In genomic region chr19:8393871-8394250, GRCh38 we compare ENCODE assay signal across 13 cellular contexts. TPM values are rescaled to one million over a fixed set of nuclear protein-coding genes. Genes with fewer than 3 reads are reported as not detected.
A peak's percentile ranks its signal among the peaks of the same experiment; 100 is the strongest.
DNase-seq lines count a peak whose midpoint lies in the region; ATAC-seq, FAIRE-seq and TF ChIP-seq lines count a peak whose summit lies in the region.
"Had no signal": no experiment of that assay in that cellular context is flagged by ENCODE, and none has a peak within 500 bp of the region (broad histone marks: within the 10 kb centered on the region; RNA-seq: fewer than 3 reads in every experiment).

No MANE protein-coding gene starts in this region.

- H3K9me3 Mint-ChIP-seq in glutamatergic neuron (ENCODE audit: unreplicated experiment) = peaks cover 15% of the 10 kb centered on the region

- peaks cover 12% of the 10 kb centered on the region for H3K27me3 Mint-ChIP-seq in glutamatergic neuron (ENCODE audit: unreplicated experiment)

- H3K36me3 ChIP-seq in left ventricle myocardium inferior = no peaks in the 10 kb centered on the region
- H3K36me3 ChIP-seq in pancreas = no peaks in the 10 kb centered on the region

- H3K27me3 ChIP-seq in left ventricle myocardium inferior (ENCODE audit: low read depth) = no peaks in the 10 kb centered on the region
- H3K27me3 ChIP-seq in pancreas = no peaks in the 10 kb centered on the region
- H3K27me3 ChIP-seq: SJSA1 had no signal

- H3K4me1 ChIP-seq in left ventricle myocardium inferior (peaks cover 92% of the 10 kb centered on the region), pancreas (peaks cover 39 to 51% (median 48%) of the 10 kb centered on the region in 3 donors)

- H3K36me3 Mint-ChIP-seq in glutamatergic neuron (ENCODE audit: unreplicated experiment) = no peaks in the 10 kb centered on the region

- no peak for FAIRE-seq in pancreas (lab: Jason Lieb, UNC)

- H3K4me3 Mint-ChIP-seq in glutamatergic neuron (ENCODE audit: unreplicated experiment) = peak overlapping the region; percentile 38

- intact Hi-C loops in left ventricle myocardium inferior (cut with micrococcal nuclease) = no loop called here
- intact Hi-C loops in left cardiac atrium (cut with DNase I) = no loop called here
- intact Hi-C loops in pancreas (cut with DNase I) = no loop called here

- ATAC-seq in left cardiac atrium (no peak), pancreas (no peak), SK-N-SH treated with all-trans-retinoic acid at 6 μM for 48 hours (no peak), HG03342 (IDR thresholded peaks at IDR 0.05; ENCODE audit: unreplicated experiment) (no peak)
- ATAC-seq: activated CD4-positive, CD25-positive, alpha-beta regulatory T cell treated with anti-CD3 and anti-CD28 coated beads, Interleukin-2, amount 50 U/mL, for 24 hours had no signal

- WGBS in pancreas, 2 donors = 68 to 75% methylated on average over 8 of the region's 8 CpGs

- peaks cover 19% of the 10 kb centered on the region for H3K4me1 Mint-ChIP-seq in glutamatergic neuron (ENCODE audit: low read depth, unreplicated experiment)

- H3K27ac Mint-ChIP-seq in glutamatergic neuron (ENCODE audit: unreplicated experiment) = peak overlapping the region; percentile 79

- TF ChIP-seq CTCF in left ventricle myocardium inferior (IDR thresholded peaks at IDR 0.05; ENCODE audit: borderline replicate concordance) = no peak
- TF ChIP-seq CTCF in glutamatergic neuron (IDR thresholded peaks at IDR 0.05; ENCODE audit: partially characterized antibody, unreplicated experiment) = no peak
- no peak for TF ChIP-seq CTCF in pancreas (IDR thresholded peaks at IDR 0.05)

- DNase-seq in left ventricle myocardium inferior = no peak
- DNase-seq in left cardiac atrium = no peak
- no peak for DNase-seq in glutamatergic neuron
- DNase-seq in pancreas = peak in 2 of 6 donors; percentile 58 to 69
- no peak for DNase-seq in NCI-H1092 (lab: John Stamatoyannopoulos, UW)
- DNase-seq in NCI-H2107 treated with DMSO at 0.1 percent for 48 hours (lab: John Stamatoyannopoulos, UW; ENCODE audit: unreplicated experiment) = no peak
- DNase-seq: activated gamma-delta T cell, GDM1, NCI-H1048 had no signal

- H3K27ac ChIP-seq in left ventricle myocardium inferior (replicated peaks) (peak overlapping the region; percentile 100), pancreas (peak overlapping the region; percentile 45 to 100 (median 76))
- H3K27ac ChIP-seq: SJSA1 had no signal

- H3K9me3 ChIP-seq in left ventricle myocardium inferior (replicated peaks) = no peaks in the 10 kb centered on the region
- no peaks in the 10 kb centered on the region for H3K9me3 ChIP-seq in pancreas

- no peak overlapping the region for H3K4me3 ChIP-seq in left ventricle myocardium inferior
- H3K4me3 ChIP-seq in pancreas = no peak overlapping the region
- H3K4me3 ChIP-seq: SJSA1 had no signal

TF ChIP-seq in SK-N-SH treated with all-trans-retinoic acid at 6 μM for 48 hours, 23 proteins besides CTCF, POLR2A, EP300 and RAD21:
- TF ChIP-seq ESRRG (CRISPR knock-in tag; IDR thresholded peaks at IDR 0.05) = no peak
- TF ChIP-seq BACH2 (CRISPR knock-in tag; IDR thresholded peaks at IDR 0.05; ENCODE audit: borderline replicate concordance) = no peak
- TF ChIP-seq, protein P1, sequence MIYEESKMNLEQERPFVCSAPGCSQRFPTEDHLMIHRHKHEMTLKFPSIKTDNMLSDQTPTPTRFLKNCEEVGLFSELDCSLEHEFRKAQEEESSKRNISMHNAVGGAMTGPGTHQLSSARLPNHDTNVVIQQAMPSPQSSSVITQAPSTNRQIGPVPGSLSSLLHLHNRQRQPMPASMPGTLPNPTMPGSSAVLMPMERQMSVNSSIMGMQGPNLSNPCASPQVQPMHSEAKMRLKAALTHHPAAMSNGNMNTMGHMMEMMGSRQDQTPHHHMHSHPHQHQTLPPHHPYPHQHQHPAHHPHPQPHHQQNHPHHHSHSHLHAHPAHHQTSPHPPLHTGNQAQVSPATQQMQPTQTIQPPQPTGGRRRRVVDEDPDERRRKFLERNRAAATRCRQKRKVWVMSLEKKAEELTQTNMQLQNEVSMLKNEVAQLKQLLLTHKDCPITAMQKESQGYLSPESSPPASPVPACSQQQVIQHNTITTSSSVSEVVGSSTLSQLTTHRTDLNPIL (CRISPR knock-in tag; IDR thresholded peaks at IDR 0.05; ENCODE audit: low read depth) = no peak
- no peak for TF ChIP-seq CSRNP3 (CRISPR knock-in tag; IDR thresholded peaks at IDR 0.05)
- TF ChIP-seq ZC3H10 (CRISPR knock-in tag; IDR thresholded peaks at IDR 0.05) = no peak
- no peak for TF ChIP-seq PPARA (CRISPR knock-in tag; IDR thresholded peaks at IDR 0.05; ENCODE audit: borderline replicate concordance)
- no peak for TF ChIP-seq GLIS3 (CRISPR knock-in tag; IDR thresholded peaks at IDR 0.05)
- no peak for TF ChIP-seq ZNF8 (CRISPR knock-in tag; IDR thresholded peaks at IDR 0.05)
- no peak for TF ChIP-seq ZNF70 (CRISPR knock-in tag; IDR thresholded peaks at IDR 0.05)
- no peak for TF ChIP-seq ARNTL (CRISPR knock-in tag; IDR thresholded peaks at IDR 0.05; ENCODE audit: borderline replicate concordance, low read depth)
- TF ChIP-seq ISL1 (CRISPR knock-in tag; IDR thresholded peaks at IDR 0.05) = no peak
- TF ChIP-seq CSDC2 (CRISPR knock-in tag; IDR thresholded peaks at IDR 0.05) = no peak
- TF ChIP-seq, protein P2, sequence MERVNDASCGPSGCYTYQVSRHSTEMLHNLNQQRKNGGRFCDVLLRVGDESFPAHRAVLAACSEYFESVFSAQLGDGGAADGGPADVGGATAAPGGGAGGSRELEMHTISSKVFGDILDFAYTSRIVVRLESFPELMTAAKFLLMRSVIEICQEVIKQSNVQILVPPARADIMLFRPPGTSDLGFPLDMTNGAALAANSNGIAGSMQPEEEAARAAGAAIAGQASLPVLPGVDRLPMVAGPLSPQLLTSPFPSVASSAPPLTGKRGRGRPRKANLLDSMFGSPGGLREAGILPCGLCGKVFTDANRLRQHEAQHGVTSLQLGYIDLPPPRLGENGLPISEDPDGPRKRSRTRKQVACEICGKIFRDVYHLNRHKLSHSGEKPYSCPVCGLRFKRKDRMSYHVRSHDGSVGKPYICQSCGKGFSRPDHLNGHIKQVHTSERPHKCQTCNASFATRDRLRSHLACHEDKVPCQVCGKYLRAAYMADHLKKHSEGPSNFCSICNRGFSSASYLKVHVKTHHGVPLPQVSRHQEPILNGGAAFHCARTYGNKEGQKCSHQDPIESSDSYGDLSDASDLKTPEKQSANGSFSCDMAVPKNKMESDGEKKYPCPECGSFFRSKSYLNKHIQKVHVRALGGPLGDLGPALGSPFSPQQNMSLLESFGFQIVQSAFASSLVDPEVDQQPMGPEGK (CRISPR knock-in tag; IDR thresholded peaks at IDR 0.05; ENCODE audit: borderline replicate concordance) = no peak
- no peak for TF ChIP-seq TOX (CRISPR knock-in tag; IDR thresholded peaks at IDR 0.05; ENCODE audit: borderline replicate concordance)
TF ChIP-seq in SK-N-SH treated with all-trans-retinoic acid at 6 μM for 48 hours: peak in this region for 0.

RNA-seq across cellular contexts. Expression of gene RAB11B, which starts 3.7 kb away (rescaled TPM):
- 157 TPM for total RNA-seq in left ventricle myocardium inferior
- total RNA-seq in left cardiac atrium = 100 to 1,000 TPM; 133 to 163 TPM
- 137 TPM for total RNA-seq in glutamatergic neuron (ENCODE audit: unreplicated experiment)
- total RNA-seq in pancreas = 10 to 100 TPM; 52.1 to 75.2 (median 56.8) TPM
- polyA plus RNA-seq in pancreas = 100 to 1,000 TPM in 1 of 2 donors, 10 to 100 TPM in 1; 84.6 to 107 TPM

RNA-seq across cellular contexts. Expression of gene MARCHF2, which starts 19.2 kb away (rescaled TPM):
- 109 TPM for total RNA-seq in left ventricle myocardium inferior
- 10 to 100 TPM; 81.1 to 87.8 TPM for total RNA-seq in left cardiac atrium
- 47.7 TPM for total RNA-seq in glutamatergic neuron (ENCODE audit: unreplicated experiment)
- total RNA-seq in pancreas = 10 to 100 TPM in 5 of 6 donors, 1 to 10 TPM in 1; 8.8 to 18.0 (median 11.0) TPM
- 10 to 100 TPM; 17.1 to 22.6 TPM for polyA plus RNA-seq in pancreas

RNA-seq across cellular contexts. Expression of gene ANGPTL4, which starts 29.9 kb away (rescaled TPM):
- total RNA-seq in left ventricle myocardium inferior (8.4 TPM), left cardiac atrium (10 to 100 TPM; 16.3 to 81.6 TPM), glutamatergic neuron (ENCODE audit: unreplicated experiment) (0.51 TPM), pancreas (10 to 100 TPM in 4 of 6 donors, 1 to 10 TPM in 2; 2.8 to 82.8 (median 22.5) TPM)
- 100 to 1,000 TPM in 1 of 2 donors, 10 to 100 TPM in 1; 95.0 to 169 TPM for polyA plus RNA-seq in pancreas

RNA-seq across cellular contexts. Expression of gene KANK3, which starts 50.8 kb away (rescaled TPM):
- total RNA-seq in left ventricle myocardium inferior = 19.9 TPM
- total RNA-seq in left cardiac atrium = 10 to 100 TPM; 19.3 to 19.6 TPM
- total RNA-seq in glutamatergic neuron (ENCODE audit: unreplicated experiment) = 8.9 TPM
- 1 to 10 TPM; 1.7 to 2.3 (median 2.0) TPM for total RNA-seq in pancreas
- 10 to 100 TPM in 1 of 2 donors, 1 to 10 TPM in 1; 7.7 to 17.9 TPM for polyA plus RNA-seq in pancreas
- total RNA-seq: SJSA1 had no signal

RNA-seq across cellular contexts. Expression of gene HNRNPM, which starts 50.9 kb away (rescaled TPM):
- 104 TPM for total RNA-seq in left ventricle myocardium inferior
- 100 to 1,000 TPM; 102 to 126 TPM for total RNA-seq in left cardiac atrium
- total RNA-seq in glutamatergic neuron (ENCODE audit: unreplicated experiment) = 184 TPM
- total RNA-seq in pancreas = 10 to 100 TPM; 44.5 to 88.3 (median 66.6) TPM
- 10 to 100 TPM; 52.5 to 90.1 TPM for polyA plus RNA-seq in pancreas
